In genomic region chr5:273491-273890, GRCh38 we compare ENCODE assay signal across 7 cellular contexts. TPM values are rescaled to one million over a fixed set of nuclear protein-coding genes. Genes with fewer than 3 reads are reported as not detected.
DNase-seq lines count a peak whose midpoint lies in the region; TF ChIP-seq lines count a peak whose summit lies in the region.
"Not testable (repeated sequence)": the region's sequence is repeated elsewhere in the genome, so short reads cannot be mapped to it uniquely, and the experiment has no call there.

No MANE protein-coding gene starts in this region.

- H4K20me1 ChIP-seq in mammary epithelial cell (ENCODE audit: insufficient read depth, low read length); neural cell (ENCODE audit: insufficient read depth): not testable (repeated sequence)
- H4K20me1 ChIP-seq in hepatocyte (ENCODE audit: insufficient read depth, poor library complexity, severe bottlenecking), result peaks cover 23% of the 10 kb centered on the region

- H3K9ac ChIP-seq in mammary epithelial cell (ENCODE audit: insufficient read depth, low read length); neural cell (ENCODE audit: low read length): not testable (repeated sequence)

- H3K79me2 ChIP-seq in mammary epithelial cell (ENCODE audit: insufficient read depth, low read length) (peaks cover 62% of the 10 kb centered on the region), hepatocyte (peaks cover 57% of the 10 kb centered on the region)
- H3K79me2 ChIP-seq in neural cell (replicated peaks; ENCODE audit: insufficient read depth, low read length), result not testable (repeated sequence)

- not testable (repeated sequence) for TF ChIP-seq RAD21 in neural cell (conservative IDR thresholded peaks at IDR 0.05)

- in situ Hi-C loops in mammary epithelial cell (cut with MboI; ENCODE audit: low sequenced_read_pairs in 2 of 2), result not testable (repeated sequence)

- not testable (repeated sequence) for H3K27me3 ChIP-seq in mammary epithelial cell (ENCODE audit: insufficient read depth, low read length); hepatocyte; neural cell (ENCODE audit: insufficient read depth, low read depth, low read length)

- TF ChIP-seq EP300 in neural cell (conservative IDR thresholded peaks at IDR 0.05; ENCODE audit: poor library complexity, severe bottlenecking), result not testable (repeated sequence)

- not testable (repeated sequence) for H3K9me3 ChIP-seq in mammary epithelial cell (replicated peaks; ENCODE audit: insufficient read depth, low read length); hepatocyte (ENCODE audit: low read depth); neural cell (ENCODE audit: low read length)

- not testable (repeated sequence) for TF ChIP-seq CTCF in Calu3 (IDR thresholded peaks at IDR 0.05; ENCODE audit: unreplicated experiment); LNCaP clone FGC (IDR thresholded peaks at IDR 0.05; ENCODE audit: control insufficient read depth, extremely low read depth, insufficient read depth); mammary epithelial cell (conservative IDR thresholded peaks at IDR 0.05 in 1 of 2, IDR thresholded peaks at IDR 0.05 in 1 of 2; ENCODE audit: extremely low read depth in 1 of 2, insufficient read depth in 1 of 2, low read depth in 1 of 2, low read length in 2 of 2); hepatocyte (IDR thresholded peaks at IDR 0.05; ENCODE audit: poor library complexity); neural cell (IDR thresholded peaks at IDR 0.05; ENCODE audit: poor library complexity, severe bottlenecking)

- H2AFZ ChIP-seq in mammary epithelial cell (ENCODE audit: low read depth, low read length); hepatocyte; neural cell (ENCODE audit: low read depth, low read length): not testable (repeated sequence)

- dilution Hi-C loops in mammary epithelial cell (cut with HindIII; ENCODE audit: low sequenced_read_pairs), result not testable (repeated sequence)

- intact Hi-C loops in Calu3 (cut with micrococcal nuclease; ENCODE audit: unreplicated experiment), result not testable (repeated sequence)
- intact Hi-C loops in activated T-helper 1 cell treated with anti-CD3 and anti-CD28 coated beads, Interleukin-12 subunit alpha, Interleukin-12 subunit beta, Interleukin-2, Interleukin-4 antibody, amounts not matched to agents 30 ng/mL and 10 ng/mL and 1 ng/mL, durations not matched to agents 14 hours and 24 hours and 36 hours (cut with micrococcal nuclease), result loop anchor here (5.0 kb wide), 1 partner anchor 1359 kb away; no protein-coding TSS in a partner anchor
- intact Hi-C loops in mammary epithelial cell (cut with micrococcal nuclease), result loop anchor here (5.0 kb wide), 1 partner anchor 619 kb away; the partner anchor contains the start of genes BRD9 and TRIP13

- H3K27me3 Mint-ChIP-seq in Calu3 (ENCODE audit: unreplicated experiment); T-helper 2 cell treated with Interferon-gamma antibody and Interleukin-4, amounts not matched to agents 5 μg/mL and 100 μg/mL, for 36 hours (ENCODE audit: low read depth); activated T-helper 1 cell treated with anti-CD3 and anti-CD28 coated beads, Interleukin-12 subunit alpha, Interleukin-12 subunit beta, Interleukin-2, Interleukin-4 antibody, amounts not matched to agents 30 ng/mL and 10 ng/mL and 1 ng/mL, durations not matched to agents 14 hours and 24 hours and 36 hours (ENCODE audit: insufficient read depth): not testable (repeated sequence)

- H3K36me3 ChIP-seq in mammary epithelial cell (ENCODE audit: insufficient read depth, low read length), result peaks cover 14% of the 10 kb centered on the region
- not testable (repeated sequence) for H3K36me3 ChIP-seq in hepatocyte (replicated peaks; ENCODE audit: insufficient read depth, low read depth); neural cell (ENCODE audit: insufficient read depth, low read length)

- DNase-seq in Calu3; LNCaP clone FGC (ENCODE audit: low read depth); T-helper 2 cell treated with Interferon-gamma antibody and Interleukin-4, amounts not matched to agents 5 μg/mL and 100 μg/mL, for 36 hours (ENCODE audit: low spot score); activated T-helper 1 cell treated with anti-CD3 and anti-CD28 coated beads, Interleukin-12 subunit alpha, Interleukin-12 subunit beta, Interleukin-2, Interleukin-4 antibody, amounts not matched to agents 30 ng/mL and 10 ng/mL and 1 ng/mL, durations not matched to agents 14 hours and 24 hours and 36 hours (ENCODE audit: low spot score); mammary epithelial cell; hepatocyte (ENCODE audit: low spot score): not testable (repeated sequence)

- not testable (repeated sequence) for H3K9me3 Mint-ChIP-seq in Calu3 (ENCODE audit: low read depth, unreplicated experiment); T-helper 2 cell treated with Interferon-gamma antibody and Interleukin-4, amounts not matched to agents 5 μg/mL and 100 μg/mL, for 36 hours; activated T-helper 1 cell treated with anti-CD3 and anti-CD28 coated beads, Interleukin-12 subunit alpha, Interleukin-12 subunit beta, Interleukin-2, Interleukin-4 antibody, amounts not matched to agents 30 ng/mL and 10 ng/mL and 1 ng/mL, durations not matched to agents 14 hours and 24 hours and 36 hours

- peak overlapping the region; percentile 80; the same call in 1 of the 2 replicates for H3K4me3 ChIP-seq in LNCaP clone FGC (ENCODE audit: low read depth, low read length)
- peak overlapping the region in 1 of 3 experiments; percentile 25 for H3K4me3 ChIP-seq in mammary epithelial cell (replicated peaks in 1 of 3; ENCODE audit: insufficient read depth in 1 of 3, low read depth in 2 of 3, low read length in 3 of 3)
- not testable (repeated sequence) for H3K4me3 ChIP-seq in hepatocyte
- H3K4me3 ChIP-seq in neural cell (ENCODE audit: low read length), result peak overlapping the region; percentile 48

- BruUV-seq in Calu3 (replicated peaks; lab: Mats Ljungman, UMichigan); mammary epithelial cell (replicated peaks; lab: Mats Ljungman, UMichigan): not testable (repeated sequence)

- not testable (repeated sequence) for H3K9me2 ChIP-seq in hepatocyte (replicated peaks; ENCODE audit: insufficient read depth); neural cell (ENCODE audit: insufficient read depth, low read length)

- H3K4me1 ChIP-seq in mammary epithelial cell (ENCODE audit: insufficient read depth, low read length); hepatocyte (ENCODE audit: insufficient read depth): not testable (repeated sequence)

- H3K4me2 ChIP-seq in mammary epithelial cell (ENCODE audit: insufficient read depth, low read depth, low read length) (peak overlapping the region; percentile 70), hepatocyte (peak overlapping the region; percentile 89)
- H3K4me2 ChIP-seq in neural cell (ENCODE audit: low read length), result not testable (repeated sequence)

- H3K36me3 Mint-ChIP-seq in Calu3 (ENCODE audit: insufficient read depth, unreplicated experiment), result peaks cover 72% of the 10 kb centered on the region
- H3K36me3 Mint-ChIP-seq in T-helper 2 cell treated with Interferon-gamma antibody and Interleukin-4, amounts not matched to agents 5 μg/mL and 100 μg/mL, for 36 hours (ENCODE audit: low read depth), result peaks cover 30% of the 10 kb centered on the region
- H3K36me3 Mint-ChIP-seq in activated T-helper 1 cell treated with anti-CD3 and anti-CD28 coated beads, Interleukin-12 subunit alpha, Interleukin-12 subunit beta, Interleukin-2, Interleukin-4 antibody, amounts not matched to agents 30 ng/mL and 10 ng/mL and 1 ng/mL, durations not matched to agents 14 hours and 24 hours and 36 hours (ENCODE audit: low read depth), result peaks cover 36% of the 10 kb centered on the region

- CTCF ChIA-PET in Calu3 (lab: Charles Lee); mammary epithelial cell (lab: Charles Lee; ENCODE audit: low non-redundant PET): not testable (repeated sequence)

- not testable (repeated sequence) for H3K27ac ChIP-seq in mammary epithelial cell (ENCODE audit: insufficient read depth, low read depth, low read length); hepatocyte; neural cell (ENCODE audit: low read length)

- 81% methylated on average over 7 of the region's 7 CpGs for WGBS in mammary epithelial cell (ENCODE audit: low coverage, missing lambda C conversion rate)
- 98% methylated on average over 7 of the region's 7 CpGs for WGBS in hepatocyte (ENCODE audit: low lambda C conversion rate, missing lambda C conversion rate)

- H3K4me3 Mint-ChIP-seq in Calu3 (ENCODE audit: low read depth, unreplicated experiment), result peak overlapping the region; percentile 87
- H3K4me3 Mint-ChIP-seq in T-helper 2 cell treated with Interferon-gamma antibody and Interleukin-4, amounts not matched to agents 5 μg/mL and 100 μg/mL, for 36 hours, result peak overlapping the region; percentile 92
- H3K4me3 Mint-ChIP-seq in activated T-helper 1 cell treated with anti-CD3 and anti-CD28 coated beads, Interleukin-12 subunit alpha, Interleukin-12 subunit beta, Interleukin-2, Interleukin-4 antibody, amounts not matched to agents 30 ng/mL and 10 ng/mL and 1 ng/mL, durations not matched to agents 14 hours and 24 hours and 36 hours, result peak overlapping the region; percentile 92

- H3K27ac Mint-ChIP-seq in Calu3 (ENCODE audit: unreplicated experiment), result peak overlapping the region; percentile 93
- H3K27ac Mint-ChIP-seq in T-helper 2 cell treated with Interferon-gamma antibody and Interleukin-4, amounts not matched to agents 5 μg/mL and 100 μg/mL, for 36 hours, result peak overlapping the region; percentile 71
- peak overlapping the region; percentile 71 for H3K27ac Mint-ChIP-seq in activated T-helper 1 cell treated with anti-CD3 and anti-CD28 coated beads, Interleukin-12 subunit alpha, Interleukin-12 subunit beta, Interleukin-2, Interleukin-4 antibody, amounts not matched to agents 30 ng/mL and 10 ng/mL and 1 ng/mL, durations not matched to agents 14 hours and 24 hours and 36 hours

- H3F3A ChIP-seq in neural cell (ENCODE audit: insufficient read depth, low read length, poor library complexity, severe bottlenecking), result not testable (repeated sequence)

- H3K4me1 Mint-ChIP-seq in Calu3 (ENCODE audit: low read depth, unreplicated experiment), result peaks cover 21% of the 10 kb centered on the region
- peaks cover 28% of the 10 kb centered on the region for H3K4me1 Mint-ChIP-seq in T-helper 2 cell treated with Interferon-gamma antibody and Interleukin-4, amounts not matched to agents 5 μg/mL and 100 μg/mL, for 36 hours (ENCODE audit: low read depth)
- H3K4me1 Mint-ChIP-seq in activated T-helper 1 cell treated with anti-CD3 and anti-CD28 coated beads, Interleukin-12 subunit alpha, Interleukin-12 subunit beta, Interleukin-2, Interleukin-4 antibody, amounts not matched to agents 30 ng/mL and 10 ng/mL and 1 ng/mL, durations not matched to agents 14 hours and 24 hours and 36 hours (ENCODE audit: low read depth), result peaks cover 24% of the 10 kb centered on the region

RNA-seq across cellular contexts. Expression of gene PDCD6, which starts 2.0 kb away (rescaled TPM):
- total RNA-seq in Calu3 (2022), result 109 and 127 TPM in 2 replicates
- 117 and 118 TPM in 2 replicates for total RNA-seq in activated T-helper 1 cell treated with anti-CD3 and anti-CD28 coated beads, Interleukin-12 subunit alpha, Interleukin-12 subunit beta, Interleukin-2, Interleukin-4 antibody, amounts not matched to agents 30 ng/mL and 10 ng/mL and 1 ng/mL, durations not matched to agents 14 hours and 24 hours and 36 hours
- 100 to 1,000 TPM in 1 of 2 donors, 10 to 100 TPM in 1; 77.7 to 167 TPM for total RNA-seq in mammary epithelial cell
- polyA plus RNA-seq in mammary epithelial cell, result 252 TPM
- polyA minus RNA-seq in mammary epithelial cell, result 101 TPM
- 109 and 116 TPM in 2 replicates for total RNA-seq in hepatocyte
- polyA plus RNA-seq in hepatocyte, result 169 and 197 TPM in 2 replicates
- 207 TPM in 2 replicates for polyA plus RNA-seq in neural cell
- 46.7 and 55.7 TPM in 2 replicates for polyA minus RNA-seq in neural cell

RNA-seq across cellular contexts. Expression of gene AHRR, which starts 48.0 kb away (rescaled TPM):
- 1.3 TPM in 2 replicates for total RNA-seq in Calu3 (2022)
- total RNA-seq in activated T-helper 1 cell treated with anti-CD3 and anti-CD28 coated beads, Interleukin-12 subunit alpha, Interleukin-12 subunit beta, Interleukin-2, Interleukin-4 antibody, amounts not matched to agents 30 ng/mL and 10 ng/mL and 1 ng/mL, durations not matched to agents 14 hours and 24 hours and 36 hours, result 22.7 and 23.7 TPM in 2 replicates
- total RNA-seq in mammary epithelial cell, result 1 to 10 TPM; 1.7 to 2.9 TPM
- 0.25 TPM for polyA plus RNA-seq in mammary epithelial cell
- polyA minus RNA-seq in mammary epithelial cell, result 1.0 TPM
- total RNA-seq in hepatocyte, result 1.8 and 2.6 TPM in 2 replicates
- 1.8 and 2.4 TPM in 2 replicates for polyA plus RNA-seq in hepatocyte
- 0.26 and 0.90 TPM in 2 replicates for polyA plus RNA-seq in neural cell
- polyA minus RNA-seq in neural cell, result 0.49 TPM in 1 of 2 replicates, not detected in the other

RNA-seq across cellular contexts. Expression of gene SDHA, which starts 55.4 kb away (rescaled TPM):
- 96.9 and 107 TPM in 2 replicates for total RNA-seq in Calu3 (2022)
- total RNA-seq in activated T-helper 1 cell treated with anti-CD3 and anti-CD28 coated beads, Interleukin-12 subunit alpha, Interleukin-12 subunit beta, Interleukin-2, Interleukin-4 antibody, amounts not matched to agents 30 ng/mL and 10 ng/mL and 1 ng/mL, durations not matched to agents 14 hours and 24 hours and 36 hours, result 135 TPM in 2 replicates
- total RNA-seq in mammary epithelial cell, result 100 to 1,000 TPM in 1 of 2 donors, 10 to 100 TPM in 1; 73.8 to 197 TPM
- polyA plus RNA-seq in mammary epithelial cell, result 128 TPM
- 231 TPM for polyA minus RNA-seq in mammary epithelial cell
- total RNA-seq in hepatocyte, result 91.2 and 102 TPM in 2 replicates
- 140 and 159 TPM in 2 replicates for polyA plus RNA-seq in hepatocyte
- 70.4 and 72.2 TPM in 2 replicates for polyA plus RNA-seq in neural cell
- polyA minus RNA-seq in neural cell, result 79.9 and 86.2 TPM in 2 replicates

RNA-seq across cellular contexts. Expression of gene CCDC127, which starts 55.5 kb away (rescaled TPM):
- total RNA-seq in Calu3 (2022) (7.3 and 7.8 TPM in 2 replicates), mammary epithelial cell (1 to 10 TPM; 4.5 to 7.4 TPM), hepatocyte (4.6 and 4.8 TPM in 2 replicates)
- total RNA-seq in activated T-helper 1 cell treated with anti-CD3 and anti-CD28 coated beads, Interleukin-12 subunit alpha, Interleukin-12 subunit beta, Interleukin-2, Interleukin-4 antibody, amounts not matched to agents 30 ng/mL and 10 ng/mL and 1 ng/mL, durations not matched to agents 14 hours and 24 hours and 36 hours, result 9.5 and 10.9 TPM in 2 replicates
- polyA plus RNA-seq in mammary epithelial cell (3.1 TPM), hepatocyte (11.4 and 13.7 TPM in 2 replicates), neural cell (5.2 and 5.4 TPM in 2 replicates)
- polyA minus RNA-seq in mammary epithelial cell (1.8 TPM), neural cell (11.7 and 12.0 TPM in 2 replicates)
